Comparison of ENCODE assay signal across 1 cellular context in the genomic region with DNA sequence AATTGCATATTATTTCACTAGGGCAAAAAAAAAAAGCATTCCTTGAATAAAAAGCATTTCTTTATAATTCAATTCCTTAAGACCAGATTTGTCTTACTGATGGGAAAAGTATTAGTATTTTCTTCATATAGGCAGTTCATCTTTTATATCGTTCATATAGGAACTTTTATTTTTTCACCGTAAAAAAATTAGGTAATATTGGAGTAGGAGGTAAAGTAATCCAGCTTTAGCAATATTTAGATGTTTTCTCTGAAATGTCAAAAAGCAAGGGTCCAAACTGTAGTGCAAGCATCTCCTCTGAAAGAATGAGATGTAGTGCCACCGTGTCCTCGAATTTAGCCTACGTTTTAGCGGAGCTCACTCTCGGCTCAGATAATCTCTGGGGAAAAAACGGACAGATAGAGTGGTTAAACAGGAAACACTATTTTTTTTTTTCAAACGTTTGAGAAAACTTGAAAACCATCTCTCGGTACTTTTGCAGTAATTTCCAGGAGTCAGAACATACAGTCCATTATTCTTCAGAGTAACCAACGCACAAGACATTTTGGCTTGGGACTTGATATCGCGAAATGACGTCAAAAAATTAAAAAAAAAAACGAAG.
TF ChIP-seq lines count a peak whose summit lies in the region.

No MANE protein-coding gene starts in this region.

TF ChIP-seq in endothelial cell of umbilical vein, 7 proteins besides CTCF, POLR2A, EP300 and RAD21 (continued from another document):
- TF ChIP-seq, protein P1, sequence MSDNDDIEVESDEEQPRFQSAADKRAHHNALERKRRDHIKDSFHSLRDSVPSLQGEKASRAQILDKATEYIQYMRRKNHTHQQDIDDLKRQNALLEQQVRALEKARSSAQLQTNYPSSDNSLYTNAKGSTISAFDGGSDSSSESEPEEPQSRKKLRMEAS (IDR thresholded peaks at IDR 0.05; ENCODE audit: insufficient read depth, insufficient read length), result no peak
